In the genomic region with DNA sequence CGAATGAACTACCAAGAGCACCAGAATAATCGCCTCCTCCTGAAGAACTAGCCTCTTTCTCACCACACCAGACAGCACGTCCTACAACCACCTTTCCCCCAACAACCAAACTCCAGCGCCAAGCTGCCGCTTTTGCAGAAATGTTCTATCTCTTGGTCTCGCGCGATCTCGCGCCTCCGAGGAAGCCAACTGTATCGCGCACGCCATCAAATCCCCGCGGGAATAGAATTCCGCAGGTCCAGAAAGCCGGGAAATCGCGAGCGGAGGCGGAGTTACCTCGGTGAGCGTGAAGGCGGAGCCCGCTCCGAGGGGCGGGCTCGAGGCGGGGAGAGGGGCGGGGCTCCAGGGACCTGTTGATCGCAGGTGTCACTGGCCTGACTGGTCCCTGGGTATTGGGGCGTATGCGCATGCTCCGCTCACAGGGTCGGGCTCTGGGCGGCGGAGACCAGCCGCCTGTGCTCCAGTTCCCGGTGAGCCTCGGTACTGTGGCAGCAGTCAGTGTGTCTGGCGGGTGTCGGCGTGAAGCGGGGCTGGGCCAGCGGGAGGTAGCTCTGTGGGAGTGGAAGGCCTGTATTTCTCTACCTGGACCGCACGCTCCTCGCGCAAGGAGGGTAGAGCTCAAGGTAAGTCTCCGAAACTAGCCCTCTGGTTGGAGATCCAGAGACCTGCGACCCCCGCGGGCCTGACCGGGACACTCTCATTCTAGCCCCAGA, we compare ENCODE assay signal across 1 cellular context.
TF ChIP-seq lines count a peak whose summit lies in the region.

A gene (plus strand): TSS at position 463 of the 713 bp plus-strand sequence. CDS start 27,047 bp downstream, outside the sequence.

TF ChIP-seq in K562, 482 proteins besides CTCF, POLR2A, EP300 and RAD21 (continued from another document and continues in another):
- TF ChIP-seq, protein P1, sequence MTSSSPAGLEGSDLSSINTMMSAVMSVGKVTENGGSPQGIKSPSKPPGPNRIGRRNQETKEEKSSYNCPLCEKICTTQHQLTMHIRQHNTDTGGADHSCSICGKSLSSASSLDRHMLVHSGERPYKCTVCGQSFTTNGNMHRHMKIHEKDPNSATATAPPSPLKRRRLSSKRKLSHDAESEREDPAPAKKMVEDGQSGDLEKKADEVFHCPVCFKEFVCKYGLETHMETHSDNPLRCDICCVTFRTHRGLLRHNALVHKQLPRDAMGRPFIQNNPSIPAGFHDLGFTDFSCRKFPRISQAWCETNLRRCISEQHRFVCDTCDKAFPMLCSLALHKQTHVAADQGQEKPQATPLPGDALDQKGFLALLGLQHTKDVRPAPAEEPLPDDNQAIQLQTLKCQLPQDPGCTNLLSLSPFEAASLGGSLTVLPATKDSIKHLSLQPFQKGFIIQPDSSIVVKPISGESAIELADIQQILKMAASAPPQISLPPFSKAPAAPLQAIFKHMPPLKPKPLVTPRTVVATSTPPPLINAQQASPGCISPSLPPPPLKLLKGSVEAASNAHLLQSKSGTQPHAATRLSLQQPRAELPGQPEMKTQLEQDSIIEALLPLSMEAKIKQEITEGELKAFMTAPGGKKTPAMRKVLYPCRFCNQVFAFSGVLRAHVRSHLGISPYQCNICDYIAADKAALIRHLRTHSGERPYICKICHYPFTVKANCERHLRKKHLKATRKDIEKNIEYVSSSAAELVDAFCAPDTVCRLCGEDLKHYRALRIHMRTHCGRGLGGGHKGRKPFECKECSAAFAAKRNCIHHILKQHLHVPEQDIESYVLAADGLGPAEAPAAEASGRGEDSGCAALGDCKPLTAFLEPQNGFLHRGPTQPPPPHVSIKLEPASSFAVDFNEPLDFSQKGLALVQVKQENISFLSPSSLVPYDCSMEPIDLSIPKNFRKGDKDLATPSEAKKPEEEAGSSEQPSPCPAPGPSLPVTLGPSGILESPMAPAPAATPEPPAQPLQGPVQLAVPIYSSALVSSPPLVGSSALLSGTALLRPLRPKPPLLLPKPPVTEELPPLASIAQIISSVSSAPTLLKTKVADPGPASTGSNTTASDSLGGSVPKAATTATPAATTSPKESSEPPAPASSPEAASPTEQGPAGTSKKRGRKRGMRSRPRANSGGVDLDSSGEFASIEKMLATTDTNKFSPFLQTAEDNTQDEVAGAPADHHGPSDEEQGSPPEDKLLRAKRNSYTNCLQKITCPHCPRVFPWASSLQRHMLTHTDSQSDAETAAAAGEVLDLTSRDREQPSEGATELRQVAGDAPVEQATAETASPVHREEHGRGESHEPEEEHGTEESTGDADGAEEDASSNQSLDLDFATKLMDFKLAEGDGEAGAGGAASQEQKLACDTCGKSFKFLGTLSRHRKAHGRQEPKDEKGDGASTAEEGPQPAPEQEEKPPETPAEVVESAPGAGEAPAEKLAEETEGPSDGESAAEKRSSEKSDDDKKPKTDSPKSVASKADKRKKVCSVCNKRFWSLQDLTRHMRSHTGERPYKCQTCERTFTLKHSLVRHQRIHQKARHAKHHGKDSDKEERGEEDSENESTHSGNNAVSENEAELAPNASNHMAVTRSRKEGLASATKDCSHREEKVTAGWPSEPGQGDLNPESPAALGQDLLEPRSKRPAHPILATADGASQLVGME (CRISPR knock-in tag; IDR thresholded peaks at IDR 0.05): peak; percentile 24; the same call in 1 of the 2 replicates
- TF ChIP-seq SREBF2 (CRISPR knock-in tag; IDR thresholded peaks at IDR 0.05): no peak
- no peak for TF ChIP-seq ZNF134 (CRISPR knock-in tag; conservative IDR thresholded peaks at IDR 0.05)
- no peak for TF ChIP-seq TCFL5 (CRISPR knock-in tag; conservative IDR thresholded peaks at IDR 0.05)
- TF ChIP-seq RBM34 (IDR thresholded peaks at IDR 0.05; ENCODE audit: borderline replicate concordance, insufficient read depth, low read length): no peak
- TF ChIP-seq PHB (CRISPR knock-in tag; IDR thresholded peaks at IDR 0.05): 0 out of 2 replicates have a peak, but pooled peaks have one; percentile 62
- TF ChIP-seq ZNF445 (CRISPR knock-in tag; IDR thresholded peaks at IDR 0.05; ENCODE audit: low read depth): no peak
- no peak for TF ChIP-seq EWSR1 (IDR thresholded peaks at IDR 0.05; ENCODE audit: borderline replicate concordance, low read depth, partially characterized antibody)
- TF ChIP-seq, protein P2, sequence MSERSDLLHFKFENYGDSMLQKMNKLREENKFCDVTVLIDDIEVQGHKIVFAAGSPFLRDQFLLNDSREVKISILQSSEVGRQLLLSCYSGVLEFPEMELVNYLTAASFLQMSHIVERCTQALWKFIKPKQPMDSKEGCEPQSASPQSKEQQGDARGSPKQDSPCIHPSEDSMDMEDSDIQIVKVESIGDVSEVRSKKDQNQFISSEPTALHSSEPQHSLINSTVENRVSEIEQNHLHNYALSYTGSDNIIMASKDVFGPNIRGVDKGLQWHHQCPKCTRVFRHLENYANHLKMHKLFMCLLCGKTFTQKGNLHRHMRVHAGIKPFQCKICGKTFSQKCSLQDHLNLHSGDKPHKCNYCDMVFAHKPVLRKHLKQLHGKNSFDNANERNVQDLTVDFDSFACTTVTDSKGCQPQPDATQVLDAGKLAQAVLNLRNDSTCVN (CRISPR knock-in tag; IDR thresholded peaks at IDR 0.05): peak; percentile 66; the same call in 1 of the 2 replicates
- no peak for TF ChIP-seq SREBF1 (IDR thresholded peaks at IDR 0.05; ENCODE audit: borderline replicate concordance, low read depth, low read length)
- TF ChIP-seq, protein P3, sequence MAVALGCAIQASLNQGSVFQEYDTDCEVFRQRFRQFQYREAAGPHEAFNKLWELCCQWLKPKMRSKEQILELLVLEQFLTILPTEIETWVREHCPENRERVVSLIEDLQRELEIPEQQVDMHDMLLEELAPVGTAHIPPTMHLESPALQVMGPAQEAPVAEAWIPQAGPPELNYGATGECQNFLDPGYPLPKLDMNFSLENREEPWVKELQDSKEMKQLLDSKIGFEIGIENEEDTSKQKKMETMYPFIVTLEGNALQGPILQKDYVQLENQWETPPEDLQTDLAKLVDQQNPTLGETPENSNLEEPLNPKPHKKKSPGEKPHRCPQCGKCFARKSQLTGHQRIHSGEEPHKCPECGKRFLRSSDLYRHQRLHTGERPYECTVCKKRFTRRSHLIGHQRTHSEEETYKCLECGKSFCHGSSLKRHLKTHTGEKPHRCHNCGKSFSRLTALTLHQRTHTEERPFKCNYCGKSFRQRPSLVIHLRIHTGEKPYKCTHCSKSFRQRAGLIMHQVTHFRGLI (CRISPR knock-in tag; IDR thresholded peaks at IDR 0.05): no peak
- TF ChIP-seq ZNF133 (CRISPR knock-in tag; IDR thresholded peaks at IDR 0.05): no peak
- TF ChIP-seq ZKSCAN1 (IDR thresholded peaks at IDR 0.05; ENCODE audit: low read depth, low read length): no peak; the same call in 1 of the 2 replicates
- TF ChIP-seq GATA2 (CRISPR knock-in tag; IDR thresholded peaks at IDR 0.05): peak; percentile 77
- TF ChIP-seq CBX1 (IDR thresholded peaks at IDR 0.05; ENCODE audit: low read depth): no peak; the same call in 1 of the 2 replicates
- TF ChIP-seq CBFB (CRISPR knock-in tag; IDR thresholded peaks at IDR 0.05): peak; percentile 77; the same call in 1 of the 2 replicates
- no peak for TF ChIP-seq ZNF184 (CRISPR knock-in tag; IDR thresholded peaks at IDR 0.05)
- TF ChIP-seq, protein P4, sequence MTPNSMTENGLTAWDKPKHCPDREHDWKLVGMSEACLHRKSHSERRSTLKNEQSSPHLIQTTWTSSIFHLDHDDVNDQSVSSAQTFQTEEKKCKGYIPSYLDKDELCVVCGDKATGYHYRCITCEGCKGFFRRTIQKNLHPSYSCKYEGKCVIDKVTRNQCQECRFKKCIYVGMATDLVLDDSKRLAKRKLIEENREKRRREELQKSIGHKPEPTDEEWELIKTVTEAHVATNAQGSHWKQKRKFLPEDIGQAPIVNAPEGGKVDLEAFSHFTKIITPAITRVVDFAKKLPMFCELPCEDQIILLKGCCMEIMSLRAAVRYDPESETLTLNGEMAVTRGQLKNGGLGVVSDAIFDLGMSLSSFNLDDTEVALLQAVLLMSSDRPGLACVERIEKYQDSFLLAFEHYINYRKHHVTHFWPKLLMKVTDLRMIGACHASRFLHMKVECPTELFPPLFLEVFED (CRISPR knock-in tag; conservative IDR thresholded peaks at IDR 0.05): peak; percentile 68; the same call in 1 of the 2 replicates
- no peak for TF ChIP-seq NFXL1 (CRISPR knock-in tag; IDR thresholded peaks at IDR 0.05)
- no peak for TF ChIP-seq KAT2B (IDR thresholded peaks at IDR 0.05; ENCODE audit: low read depth, low read length)
- no peak for TF ChIP-seq ZNF77 (CRISPR knock-in tag; IDR thresholded peaks at IDR 0.05)
- no peak for TF ChIP-seq NR3C1 (CRISPR knock-in tag; IDR thresholded peaks at IDR 0.05)
- no peak for TF ChIP-seq CBFA2T3 (IDR thresholded peaks at IDR 0.05)
- TF ChIP-seq ZNF408 (CRISPR knock-in tag; IDR thresholded peaks at IDR 0.05; ENCODE audit: low read depth): no peak
- no peak for TF ChIP-seq ZKSCAN8 (CRISPR knock-in tag; IDR thresholded peaks at IDR 0.05)
- no peak for TF ChIP-seq ZNF311 (CRISPR knock-in tag; IDR thresholded peaks at IDR 0.05)
- no peak for TF ChIP-seq HMG20A (CRISPR knock-in tag; conservative IDR thresholded peaks at IDR 0.05)
- TF ChIP-seq, protein P5, sequence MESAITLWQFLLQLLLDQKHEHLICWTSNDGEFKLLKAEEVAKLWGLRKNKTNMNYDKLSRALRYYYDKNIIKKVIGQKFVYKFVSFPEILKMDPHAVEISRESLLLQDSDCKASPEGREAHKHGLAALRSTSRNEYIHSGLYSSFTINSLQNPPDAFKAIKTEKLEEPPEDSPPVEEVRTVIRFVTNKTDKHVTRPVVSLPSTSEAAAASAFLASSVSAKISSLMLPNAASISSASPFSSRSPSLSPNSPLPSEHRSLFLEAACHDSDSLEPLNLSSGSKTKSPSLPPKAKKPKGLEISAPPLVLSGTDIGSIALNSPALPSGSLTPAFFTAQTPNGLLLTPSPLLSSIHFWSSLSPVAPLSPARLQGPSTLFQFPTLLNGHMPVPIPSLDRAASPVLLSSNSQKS (CRISPR knock-in tag; IDR thresholded peaks at IDR 0.05): no peak
- no peak for TF ChIP-seq NCOA2 (IDR thresholded peaks at IDR 0.05; ENCODE audit: partially characterized antibody in 2 of 2)
- TF ChIP-seq XRCC5 (IDR thresholded peaks at IDR 0.05; ENCODE audit: low read depth, low read length): no peak; the same call in 1 of the 2 replicates
- no peak for TF ChIP-seq TCF7L2 (IDR thresholded peaks at IDR 0.05; ENCODE audit: low read depth, low read length)
- TF ChIP-seq NCOA6 (IDR thresholded peaks at IDR 0.05): no peak
- no peak for TF ChIP-seq KLF13 (tag; IDR thresholded peaks at IDR 0.05; ENCODE audit: borderline replicate concordance, low read depth)
- no peak for TF ChIP-seq MCM5 (IDR thresholded peaks at IDR 0.05; ENCODE audit: low read depth)
- TF ChIP-seq RAD51 (IDR thresholded peaks at IDR 0.05; ENCODE audit: borderline replicate concordance, low read depth): no peak
- TF ChIP-seq NONO (IDR thresholded peaks at IDR 0.05; ENCODE audit: low read depth in 2 of 2, low read length in 1 of 2): peak in 1 of 2 experiments; percentile 36; a peak in 1 of 4 replicates
- no peak for TF ChIP-seq KLF16 (IDR thresholded peaks at IDR 0.05)
- TF ChIP-seq MAFF (IDR thresholded peaks at IDR 0.05; ENCODE audit: low read length): peak; percentile 5; the same call in 1 of the 2 replicates
- no peak for TF ChIP-seq MCM7 (IDR thresholded peaks at IDR 0.05)
- no peak for TF ChIP-seq CEBPB (tag; IDR thresholded peaks at IDR 0.05)
- TF ChIP-seq SMAD3 (CRISPR knock-in tag; conservative IDR thresholded peaks at IDR 0.05): no peak
- TF ChIP-seq, protein P6, sequence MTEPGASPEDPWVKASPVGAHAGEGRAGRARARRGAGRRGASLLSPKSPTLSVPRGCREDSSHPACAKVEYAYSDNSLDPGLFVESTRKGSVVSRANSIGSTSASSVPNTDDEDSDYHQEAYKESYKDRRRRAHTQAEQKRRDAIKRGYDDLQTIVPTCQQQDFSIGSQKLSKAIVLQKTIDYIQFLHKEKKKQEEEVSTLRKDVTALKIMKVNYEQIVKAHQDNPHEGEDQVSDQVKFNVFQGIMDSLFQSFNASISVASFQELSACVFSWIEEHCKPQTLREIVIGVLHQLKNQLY (CRISPR knock-in tag; conservative IDR thresholded peaks at IDR 0.05): no peak
- no peak for TF ChIP-seq ZNF785 (CRISPR knock-in tag; IDR thresholded peaks at IDR 0.05)
- no peak for TF ChIP-seq BMI1 (IDR thresholded peaks at IDR 0.05; ENCODE audit: low read length)
- no peak for TF ChIP-seq NFATC3 (IDR thresholded peaks at IDR 0.05)
- no peak for TF ChIP-seq ZNF121 (CRISPR knock-in tag; conservative IDR thresholded peaks at IDR 0.05)
- no peak for TF ChIP-seq CSDE1 (IDR thresholded peaks at IDR 0.05)
- TF ChIP-seq RBM17 (IDR thresholded peaks at IDR 0.05; ENCODE audit: borderline replicate concordance, low read depth, low read length): no peak
- no peak for TF ChIP-seq RNF2 (IDR thresholded peaks at IDR 0.05)
- no peak for TF ChIP-seq E2F3 (CRISPR knock-in tag; IDR thresholded peaks at IDR 0.05)
- TF ChIP-seq, protein P7, sequence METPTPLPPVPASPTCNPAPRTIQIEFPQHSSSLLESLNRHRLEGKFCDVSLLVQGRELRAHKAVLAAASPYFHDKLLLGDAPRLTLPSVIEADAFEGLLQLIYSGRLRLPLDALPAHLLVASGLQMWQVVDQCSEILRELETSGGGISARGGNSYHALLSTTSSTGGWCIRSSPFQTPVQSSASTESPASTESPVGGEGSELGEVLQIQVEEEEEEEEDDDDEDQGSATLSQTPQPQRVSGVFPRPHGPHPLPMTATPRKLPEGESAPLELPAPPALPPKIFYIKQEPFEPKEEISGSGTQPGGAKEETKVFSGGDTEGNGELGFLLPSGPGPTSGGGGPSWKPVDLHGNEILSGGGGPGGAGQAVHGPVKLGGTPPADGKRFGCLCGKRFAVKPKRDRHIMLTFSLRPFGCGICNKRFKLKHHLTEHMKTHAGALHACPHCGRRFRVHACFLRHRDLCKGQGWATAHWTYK (CRISPR knock-in tag; IDR thresholded peaks at IDR 0.05): peak; percentile 33; the same call in 1 of the 2 replicates
- no peak for TF ChIP-seq ESRRB (CRISPR knock-in tag; IDR thresholded peaks at IDR 0.05; ENCODE audit: borderline replicate concordance)
- TF ChIP-seq NFIX (CRISPR knock-in tag; IDR thresholded peaks at IDR 0.05; ENCODE audit: low read depth): no peak
- TF ChIP-seq, protein P8, sequence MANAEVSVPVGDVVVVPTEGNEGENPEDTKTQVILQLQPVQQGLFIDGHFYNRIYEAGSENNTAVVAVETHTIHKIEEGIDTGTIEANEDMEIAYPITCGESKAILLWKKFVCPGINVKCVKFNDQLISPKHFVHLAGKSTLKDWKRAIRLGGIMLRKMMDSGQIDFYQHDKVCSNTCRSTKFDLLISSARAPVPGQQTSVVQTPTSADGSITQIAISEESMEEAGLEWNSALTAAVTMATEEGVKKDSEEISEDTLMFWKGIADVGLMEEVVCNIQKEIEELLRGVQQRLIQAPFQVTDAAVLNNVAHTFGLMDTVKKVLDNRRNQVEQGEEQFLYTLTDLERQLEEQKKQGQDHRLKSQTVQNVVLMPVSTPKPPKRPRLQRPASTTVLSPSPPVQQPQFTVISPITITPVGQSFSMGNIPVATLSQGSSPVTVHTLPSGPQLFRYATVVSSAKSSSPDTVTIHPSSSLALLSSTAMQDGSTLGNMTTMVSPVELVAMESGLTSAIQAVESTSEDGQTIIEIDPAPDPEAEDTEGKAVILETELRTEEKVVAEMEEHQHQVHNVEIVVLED (CRISPR knock-in tag; IDR thresholded peaks at IDR 0.05): no peak
- TF ChIP-seq EGR1 (conservative IDR thresholded peaks at IDR 0.05): 0 out of 2 replicates have a peak, but pooled peaks have one; percentile 15
- no peak for TF ChIP-seq HDGF (IDR thresholded peaks at IDR 0.05)
- no peak; a peak in 1 of 4 replicates for TF ChIP-seq TRIM24 (IDR thresholded peaks at IDR 0.05)
- no peak for TF ChIP-seq DPF2 (IDR thresholded peaks at IDR 0.05)
